Comparison of ENCODE assay signal across 8 cellular contexts in the genomic region with DNA sequence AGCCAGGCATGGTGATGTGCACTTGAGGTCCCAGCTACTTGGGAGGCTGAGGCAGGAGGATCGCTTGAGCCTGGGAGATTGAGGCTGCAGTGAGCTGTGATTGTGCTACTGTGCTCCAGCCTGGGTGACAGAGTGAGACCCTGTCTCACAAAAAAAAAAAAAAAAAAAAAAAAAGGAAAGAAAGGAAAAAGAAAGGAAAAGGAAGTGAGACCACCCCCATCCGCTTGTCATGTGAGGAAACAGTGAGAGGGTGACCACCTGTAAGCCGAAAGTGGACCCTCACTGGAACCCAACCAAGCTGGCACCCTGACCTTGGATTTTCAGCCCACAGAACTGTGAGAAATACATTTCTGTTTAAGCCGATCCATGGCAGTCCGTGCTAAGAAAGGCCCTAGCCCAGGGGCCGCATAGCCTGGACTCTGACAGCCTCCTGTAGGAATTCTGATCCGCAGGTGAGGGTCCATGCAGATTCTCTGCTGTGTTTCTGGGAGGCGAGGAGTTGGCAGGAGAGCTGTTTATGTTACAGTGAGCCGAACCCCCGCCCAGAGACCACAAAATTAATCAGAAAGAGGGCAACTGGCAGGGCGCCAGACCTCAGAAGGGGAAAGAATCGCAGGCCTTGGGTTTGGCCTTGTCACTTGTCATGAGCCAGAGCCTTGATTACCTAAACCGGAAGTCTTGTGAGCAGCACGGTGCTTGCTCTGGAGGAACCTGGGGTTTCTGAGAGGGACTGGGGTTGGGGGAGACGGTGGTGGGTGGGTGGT. TPM values are rescaled to one million over a fixed set of nuclear protein-coding genes. Genes with fewer than 3 reads are reported as not detected.
A peak's percentile ranks its signal among the peaks of the same experiment; 100 is the strongest.
DNase-seq lines count a peak whose midpoint lies in the region; ATAC-seq, FAIRE-seq and TF ChIP-seq lines count a peak whose summit lies in the region.

No MANE protein-coding gene starts in this region.

- peaks cover 13% of the 10 kb centered on the region for H3K36me3 Mint-ChIP-seq in astrocyte (ENCODE audit: low read depth, unreplicated experiment)

- H3K4me2 ChIP-seq in astrocyte (ENCODE audit: low read length) = peak overlapping the region; percentile 91

- peak; percentile 77 for ATAC-seq in GM21786 (IDR thresholded peaks at IDR 0.05; ENCODE audit: unreplicated experiment)

- H3K4me1 ChIP-seq in astrocyte (ENCODE audit: insufficient read depth, low read length) = peaks cover 10% of the 10 kb centered on the region
- no peaks in the 10 kb centered on the region; the same call in 1 of the 2 replicates for H3K4me1 ChIP-seq in iPS DF 6.9 (ENCODE audit: control insufficient read depth, insufficient read depth, low read length)
- H3K4me1 ChIP-seq in skeletal muscle tissue (ENCODE audit: control insufficient read depth in 3 of 3, insufficient read depth in 3 of 3, low read length in 3 of 3) = peaks cover 18 to 34% (median 30%) of the 10 kb centered on the region in 3 donors

- H4K20me1 ChIP-seq in astrocyte (ENCODE audit: insufficient read depth, low read length) = peaks cover 19% of the 10 kb centered on the region

- DNase-seq in COLO668 (lab: John Stamatoyannopoulos, UW; ENCODE audit: unreplicated experiment) (peak; percentile 10), MV-4-11 (lab: John Stamatoyannopoulos, UW) (peak; percentile 97), T-helper 22 cell (ENCODE audit: low read depth) (peak; percentile 89), astrocyte (ENCODE audit: low read depth) (peak; percentile 84), iPS DF 6.9 (ENCODE audit: low read depth, low spot score) (no peak), putamen (ENCODE audit: low spot score) (no peak)

- no peak overlapping the region for H2AFZ ChIP-seq in astrocyte (ENCODE audit: low read depth, low read length)

- H3K9me3 ChIP-seq in astrocyte (ENCODE audit: insufficient read depth, low read depth, low read length) (no peaks in the 10 kb centered on the region), iPS DF 6.9 (ENCODE audit: control insufficient read depth, insufficient read depth, low read length) (no peaks in the 10 kb centered on the region), skeletal muscle tissue (ENCODE audit: control insufficient read depth in 3 of 3, low read length in 3 of 3) (no peaks in the 10 kb centered on the region)

- H3K9me3 Mint-ChIP-seq in astrocyte (ENCODE audit: unreplicated experiment) = no peaks in the 10 kb centered on the region

- WGBS in iPS DF 6.9 (ENCODE audit: insufficient coverage, insufficient read length) = no CpG with 5 or more reads among the region's 15 CpGs

- peak overlapping the region; percentile 72 for H3K9ac ChIP-seq in astrocyte (ENCODE audit: low read length)
- H3K9ac ChIP-seq in skeletal muscle tissue (ENCODE audit: low read depth in 1 of 3, low read length in 3 of 3) = peak overlapping the region; percentile 84 to 93 (median 85)

- H3K4me3 Mint-ChIP-seq in astrocyte (ENCODE audit: unreplicated experiment) = peak overlapping the region; percentile 88

- no peaks in the 10 kb centered on the region for H3K27me3 Mint-ChIP-seq in astrocyte (ENCODE audit: low read depth, unreplicated experiment)

- no peaks in the 10 kb centered on the region for H3K36me3 ChIP-seq in astrocyte (ENCODE audit: insufficient read depth, low read length)
- peaks cover 11% of the 10 kb centered on the region for H3K36me3 ChIP-seq in iPS DF 6.9 (ENCODE audit: control insufficient read depth, insufficient read depth, low read length)
- H3K36me3 ChIP-seq in skeletal muscle tissue (ENCODE audit: control insufficient read depth in 3 of 3, insufficient read depth in 3 of 3, low read length in 3 of 3) = peaks cover 19 to 27% (median 20%) of the 10 kb centered on the region in 3 donors

- H3K27ac ChIP-seq in astrocyte (ENCODE audit: low read depth, low read length) (no peak overlapping the region), iPS DF 6.9 (ENCODE audit: low read length) (no peak overlapping the region), skeletal muscle tissue (ENCODE audit: low read depth, low read length) (peak overlapping the region; percentile 81)

- peaks cover 3% of the 10 kb centered on the region for H3K4me1 Mint-ChIP-seq in astrocyte (ENCODE audit: low read depth, unreplicated experiment)

- peak overlapping the region; percentile 68 for H3K27ac Mint-ChIP-seq in astrocyte (ENCODE audit: unreplicated experiment)

- H3K79me2 ChIP-seq in astrocyte (ENCODE audit: insufficient read depth, low read length) = no peaks in the 10 kb centered on the region

- no peak for TF ChIP-seq CTCF in astrocyte (IDR thresholded peaks at IDR 0.05; ENCODE audit: insufficient read depth, low read depth, low read length)

- H3K4me3 ChIP-seq in astrocyte (ENCODE audit: insufficient read depth, low read depth, low read length) (peak overlapping the region; percentile 58), iPS DF 6.9 (ENCODE audit: low read length) (peak overlapping the region; percentile 89; the same call in 1 of the 2 replicates), skeletal muscle tissue (ENCODE audit: low read length in 3 of 3) (peak overlapping the region; percentile 83 to 88 (median 83))

- no peaks in the 10 kb centered on the region for H3K27me3 ChIP-seq in astrocyte (ENCODE audit: insufficient read depth, low read length)
- no peaks in the 10 kb centered on the region for H3K27me3 ChIP-seq in iPS DF 6.9 (ENCODE audit: control insufficient read depth, insufficient read depth, low read length)
- H3K27me3 ChIP-seq in skeletal muscle tissue (ENCODE audit: control insufficient read depth in 3 of 3, insufficient read depth in 3 of 3, low read length in 3 of 3) = no peaks in the 10 kb centered on the region

- peak; percentile 55 for FAIRE-seq in astrocyte (lab: Jason Lieb, UNC)

RNA-seq across cellular contexts. Expression of gene SGSH, which starts 0.9 kb away (rescaled TPM):
- total RNA-seq in astrocyte (24.0 and 26.0 TPM in 2 replicates), skeletal muscle tissue (6.3 TPM)

RNA-seq across cellular contexts. Expression of gene SLC26A11, which starts 1.0 kb away (rescaled TPM):
- 15.3 and 16.1 TPM in 2 replicates for total RNA-seq in astrocyte
- total RNA-seq in skeletal muscle tissue = 7.3 TPM

RNA-seq across cellular contexts. Expression of gene RNF213, which starts 41.5 kb away (rescaled TPM):
- total RNA-seq in astrocyte (120 and 129 TPM in 2 replicates), skeletal muscle tissue (63.2 TPM)

RNA-seq across cellular contexts. Expression of gene CARD14, which starts 49.4 kb away (rescaled TPM):
- total RNA-seq in astrocyte (0.29 TPM in 1 of 2 replicates, not detected in the other), skeletal muscle tissue (0.52 TPM)

Comparison
In these comparisons a context has a peak if more than half of its experiments do, and no peak if none do; other contexts are left out.
1. DNase-seq: peak in COLO668 (single experiment), MV-4-11 (single experiment), T-helper 22 cell (single experiment) and astrocyte (single experiment); none in iPS DF 6.9 (single experiment) and putamen (single experiment).
2. Peak in every context shown above with its lines, with median percentiles within 50 percentile points of each other: H3K4me3 ChIP-seq.